ENCODE assay signal across 1 cellular context in genomic region chr10:89645742-89646172, GRCh38.
TF ChIP-seq lines count a peak whose summit lies in the region.

No MANE protein-coding gene starts in this region.

TF ChIP-seq in K562, 482 proteins besides CTCF, POLR2A, EP300 and RAD21 (continued from another document and continues in another):
- TF ChIP-seq SMARCE1 (IDR thresholded peaks at IDR 0.05) = no peak
- TF ChIP-seq ZNF717 (CRISPR knock-in tag; IDR thresholded peaks at IDR 0.05) = no peak
- TF ChIP-seq, protein P1, sequence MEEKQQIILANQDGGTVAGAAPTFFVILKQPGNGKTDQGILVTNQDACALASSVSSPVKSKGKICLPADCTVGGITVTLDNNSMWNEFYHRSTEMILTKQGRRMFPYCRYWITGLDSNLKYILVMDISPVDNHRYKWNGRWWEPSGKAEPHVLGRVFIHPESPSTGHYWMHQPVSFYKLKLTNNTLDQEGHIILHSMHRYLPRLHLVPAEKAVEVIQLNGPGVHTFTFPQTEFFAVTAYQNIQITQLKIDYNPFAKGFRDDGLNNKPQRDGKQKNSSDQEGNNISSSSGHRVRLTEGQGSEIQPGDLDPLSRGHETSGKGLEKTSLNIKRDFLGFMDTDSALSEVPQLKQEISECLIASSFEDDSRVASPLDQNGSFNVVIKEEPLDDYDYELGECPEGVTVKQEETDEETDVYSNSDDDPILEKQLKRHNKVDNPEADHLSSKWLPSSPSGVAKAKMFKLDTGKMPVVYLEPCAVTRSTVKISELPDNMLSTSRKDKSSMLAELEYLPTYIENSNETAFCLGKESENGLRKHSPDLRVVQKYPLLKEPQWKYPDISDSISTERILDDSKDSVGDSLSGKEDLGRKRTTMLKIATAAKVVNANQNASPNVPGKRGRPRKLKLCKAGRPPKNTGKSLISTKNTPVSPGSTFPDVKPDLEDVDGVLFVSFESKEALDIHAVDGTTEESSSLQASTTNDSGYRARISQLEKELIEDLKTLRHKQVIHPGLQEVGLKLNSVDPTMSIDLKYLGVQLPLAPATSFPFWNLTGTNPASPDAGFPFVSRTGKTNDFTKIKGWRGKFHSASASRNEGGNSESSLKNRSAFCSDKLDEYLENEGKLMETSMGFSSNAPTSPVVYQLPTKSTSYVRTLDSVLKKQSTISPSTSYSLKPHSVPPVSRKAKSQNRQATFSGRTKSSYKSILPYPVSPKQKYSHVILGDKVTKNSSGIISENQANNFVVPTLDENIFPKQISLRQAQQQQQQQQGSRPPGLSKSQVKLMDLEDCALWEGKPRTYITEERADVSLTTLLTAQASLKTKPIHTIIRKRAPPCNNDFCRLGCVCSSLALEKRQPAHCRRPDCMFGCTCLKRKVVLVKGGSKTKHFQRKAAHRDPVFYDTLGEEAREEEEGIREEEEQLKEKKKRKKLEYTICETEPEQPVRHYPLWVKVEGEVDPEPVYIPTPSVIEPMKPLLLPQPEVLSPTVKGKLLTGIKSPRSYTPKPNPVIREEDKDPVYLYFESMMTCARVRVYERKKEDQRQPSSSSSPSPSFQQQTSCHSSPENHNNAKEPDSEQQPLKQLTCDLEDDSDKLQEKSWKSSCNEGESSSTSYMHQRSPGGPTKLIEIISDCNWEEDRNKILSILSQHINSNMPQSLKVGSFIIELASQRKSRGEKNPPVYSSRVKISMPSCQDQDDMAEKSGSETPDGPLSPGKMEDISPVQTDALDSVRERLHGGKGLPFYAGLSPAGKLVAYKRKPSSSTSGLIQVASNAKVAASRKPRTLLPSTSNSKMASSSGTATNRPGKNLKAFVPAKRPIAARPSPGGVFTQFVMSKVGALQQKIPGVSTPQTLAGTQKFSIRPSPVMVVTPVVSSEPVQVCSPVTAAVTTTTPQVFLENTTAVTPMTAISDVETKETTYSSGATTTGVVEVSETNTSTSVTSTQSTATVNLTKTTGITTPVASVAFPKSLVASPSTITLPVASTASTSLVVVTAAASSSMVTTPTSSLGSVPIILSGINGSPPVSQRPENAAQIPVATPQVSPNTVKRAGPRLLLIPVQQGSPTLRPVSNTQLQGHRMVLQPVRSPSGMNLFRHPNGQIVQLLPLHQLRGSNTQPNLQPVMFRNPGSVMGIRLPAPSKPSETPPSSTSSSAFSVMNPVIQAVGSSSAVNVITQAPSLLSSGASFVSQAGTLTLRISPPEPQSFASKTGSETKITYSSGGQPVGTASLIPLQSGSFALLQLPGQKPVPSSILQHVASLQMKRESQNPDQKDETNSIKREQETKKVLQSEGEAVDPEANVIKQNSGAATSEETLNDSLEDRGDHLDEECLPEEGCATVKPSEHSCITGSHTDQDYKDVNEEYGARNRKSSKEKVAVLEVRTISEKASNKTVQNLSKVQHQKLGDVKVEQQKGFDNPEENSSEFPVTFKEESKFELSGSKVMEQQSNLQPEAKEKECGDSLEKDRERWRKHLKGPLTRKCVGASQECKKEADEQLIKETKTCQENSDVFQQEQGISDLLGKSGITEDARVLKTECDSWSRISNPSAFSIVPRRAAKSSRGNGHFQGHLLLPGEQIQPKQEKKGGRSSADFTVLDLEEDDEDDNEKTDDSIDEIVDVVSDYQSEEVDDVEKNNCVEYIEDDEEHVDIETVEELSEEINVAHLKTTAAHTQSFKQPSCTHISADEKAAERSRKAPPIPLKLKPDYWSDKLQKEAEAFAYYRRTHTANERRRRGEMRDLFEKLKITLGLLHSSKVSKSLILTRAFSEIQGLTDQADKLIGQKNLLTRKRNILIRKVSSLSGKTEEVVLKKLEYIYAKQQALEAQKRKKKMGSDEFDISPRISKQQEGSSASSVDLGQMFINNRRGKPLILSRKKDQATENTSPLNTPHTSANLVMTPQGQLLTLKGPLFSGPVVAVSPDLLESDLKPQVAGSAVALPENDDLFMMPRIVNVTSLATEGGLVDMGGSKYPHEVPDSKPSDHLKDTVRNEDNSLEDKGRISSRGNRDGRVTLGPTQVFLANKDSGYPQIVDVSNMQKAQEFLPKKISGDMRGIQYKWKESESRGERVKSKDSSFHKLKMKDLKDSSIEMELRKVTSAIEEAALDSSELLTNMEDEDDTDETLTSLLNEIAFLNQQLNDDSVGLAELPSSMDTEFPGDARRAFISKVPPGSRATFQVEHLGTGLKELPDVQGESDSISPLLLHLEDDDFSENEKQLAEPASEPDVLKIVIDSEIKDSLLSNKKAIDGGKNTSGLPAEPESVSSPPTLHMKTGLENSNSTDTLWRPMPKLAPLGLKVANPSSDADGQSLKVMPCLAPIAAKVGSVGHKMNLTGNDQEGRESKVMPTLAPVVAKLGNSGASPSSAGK (IDR thresholded peaks at IDR 0.05) = peak; percentile 37
- TF ChIP-seq NFIX (CRISPR knock-in tag; IDR thresholded peaks at IDR 0.05; ENCODE audit: low read depth) = no peak
- no peak for TF ChIP-seq STAG1 (CRISPR knock-in tag; IDR thresholded peaks at IDR 0.05; ENCODE audit: borderline replicate concordance)
- TF ChIP-seq NCOA1 (IDR thresholded peaks at IDR 0.05; ENCODE audit: low read depth) = no peak
- TF ChIP-seq PTBP1 (IDR thresholded peaks at IDR 0.05; ENCODE audit: low read depth, low read length) = no peak
- no peak for TF ChIP-seq ZNF143 (CRISPR knock-in tag; IDR thresholded peaks at IDR 0.05)
- TF ChIP-seq, protein P2, sequence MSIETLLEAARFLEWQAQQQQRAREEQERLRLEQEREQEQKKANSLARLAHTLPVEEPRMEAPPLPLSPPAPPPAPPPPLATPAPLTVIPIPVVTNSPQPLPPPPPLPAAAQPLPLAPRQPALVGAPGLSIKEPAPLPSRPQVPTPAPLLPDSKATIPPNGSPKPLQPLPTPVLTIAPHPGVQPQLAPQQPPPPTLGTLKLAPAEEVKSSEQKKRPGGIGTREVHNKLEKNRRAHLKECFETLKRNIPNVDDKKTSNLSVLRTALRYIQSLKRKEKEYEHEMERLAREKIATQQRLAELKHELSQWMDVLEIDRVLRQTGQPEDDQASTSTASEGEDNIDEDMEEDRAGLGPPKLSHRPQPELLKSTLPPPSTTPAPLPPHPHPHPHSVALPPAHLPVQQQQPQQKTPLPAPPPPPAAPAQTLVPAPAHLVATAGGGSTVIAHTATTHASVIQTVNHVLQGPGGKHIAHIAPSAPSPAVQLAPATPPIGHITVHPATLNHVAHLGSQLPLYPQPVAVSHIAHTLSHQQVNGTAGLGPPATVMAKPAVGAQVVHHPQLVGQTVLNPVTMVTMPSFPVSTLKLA (conservative IDR thresholded peaks at IDR 0.05) = peak; percentile 17 to 39; a peak in 1 of 4 replicates
- TF ChIP-seq HMG20A (CRISPR knock-in tag; conservative IDR thresholded peaks at IDR 0.05) = no peak
- TF ChIP-seq HEY1 (CRISPR knock-in tag; IDR thresholded peaks at IDR 0.05; ENCODE audit: borderline replicate concordance) = no peak
- TF ChIP-seq ZNF408 (CRISPR knock-in tag; IDR thresholded peaks at IDR 0.05; ENCODE audit: low read depth) = no peak
- peak; percentile 76 for TF ChIP-seq USF2 (CRISPR knock-in tag; IDR thresholded peaks at IDR 0.05)
- no peak for TF ChIP-seq ZNF134 (CRISPR knock-in tag; conservative IDR thresholded peaks at IDR 0.05)
- no peak for TF ChIP-seq STAT5B (CRISPR knock-in tag; IDR thresholded peaks at IDR 0.05)
- no peak for TF ChIP-seq ZNF79 (CRISPR knock-in tag; IDR thresholded peaks at IDR 0.05; ENCODE audit: low read depth)
- TF ChIP-seq ZNF436 (CRISPR knock-in tag; IDR thresholded peaks at IDR 0.05) = no peak
- TF ChIP-seq, protein P3, sequence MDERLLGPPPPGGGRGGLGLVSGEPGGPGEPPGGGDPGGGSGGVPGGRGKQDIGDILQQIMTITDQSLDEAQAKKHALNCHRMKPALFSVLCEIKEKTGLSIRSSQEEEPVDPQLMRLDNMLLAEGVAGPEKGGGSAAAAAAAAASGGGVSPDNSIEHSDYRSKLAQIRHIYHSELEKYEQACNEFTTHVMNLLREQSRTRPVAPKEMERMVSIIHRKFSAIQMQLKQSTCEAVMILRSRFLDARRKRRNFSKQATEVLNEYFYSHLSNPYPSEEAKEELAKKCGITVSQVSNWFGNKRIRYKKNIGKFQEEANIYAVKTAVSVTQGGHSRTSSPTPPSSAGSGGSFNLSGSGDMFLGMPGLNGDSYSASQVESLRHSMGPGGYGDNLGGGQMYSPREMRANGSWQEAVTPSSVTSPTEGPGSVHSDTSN (CRISPR knock-in tag; IDR thresholded peaks at IDR 0.05; ENCODE audit: low read depth) = no peak
- TF ChIP-seq, protein P3 (tag; conservative IDR thresholded peaks at IDR 0.05; ENCODE audit: low read depth) = no peak
- no peak for TF ChIP-seq SMAD2 (IDR thresholded peaks at IDR 0.05; ENCODE audit: low read depth, low read length)
- TF ChIP-seq SAFB (IDR thresholded peaks at IDR 0.05; ENCODE audit: borderline replicate concordance, low read depth, low read length) = no peak
- TF ChIP-seq TCF7L2 (IDR thresholded peaks at IDR 0.05; ENCODE audit: low read depth, low read length) = no peak
- TF ChIP-seq CHD1 (IDR thresholded peaks at IDR 0.05; ENCODE audit: low read length) = no peak
- TF ChIP-seq TEAD1 (CRISPR knock-in tag; IDR thresholded peaks at IDR 0.05) = no peak
- no peak for TF ChIP-seq PPARD (CRISPR knock-in tag; IDR thresholded peaks at IDR 0.05)
- peak; percentile 40; the same call in 1 of the 2 replicates for TF ChIP-seq EP400 (IDR thresholded peaks at IDR 0.05)
- no peak for TF ChIP-seq FOXK1 (CRISPR knock-in tag; IDR thresholded peaks at IDR 0.05; ENCODE audit: borderline replicate concordance)
- no peak for TF ChIP-seq SP1 (CRISPR knock-in tag; IDR thresholded peaks at IDR 0.05)
- no peak for TF ChIP-seq HDGF (IDR thresholded peaks at IDR 0.05)
- TF ChIP-seq, protein P4, sequence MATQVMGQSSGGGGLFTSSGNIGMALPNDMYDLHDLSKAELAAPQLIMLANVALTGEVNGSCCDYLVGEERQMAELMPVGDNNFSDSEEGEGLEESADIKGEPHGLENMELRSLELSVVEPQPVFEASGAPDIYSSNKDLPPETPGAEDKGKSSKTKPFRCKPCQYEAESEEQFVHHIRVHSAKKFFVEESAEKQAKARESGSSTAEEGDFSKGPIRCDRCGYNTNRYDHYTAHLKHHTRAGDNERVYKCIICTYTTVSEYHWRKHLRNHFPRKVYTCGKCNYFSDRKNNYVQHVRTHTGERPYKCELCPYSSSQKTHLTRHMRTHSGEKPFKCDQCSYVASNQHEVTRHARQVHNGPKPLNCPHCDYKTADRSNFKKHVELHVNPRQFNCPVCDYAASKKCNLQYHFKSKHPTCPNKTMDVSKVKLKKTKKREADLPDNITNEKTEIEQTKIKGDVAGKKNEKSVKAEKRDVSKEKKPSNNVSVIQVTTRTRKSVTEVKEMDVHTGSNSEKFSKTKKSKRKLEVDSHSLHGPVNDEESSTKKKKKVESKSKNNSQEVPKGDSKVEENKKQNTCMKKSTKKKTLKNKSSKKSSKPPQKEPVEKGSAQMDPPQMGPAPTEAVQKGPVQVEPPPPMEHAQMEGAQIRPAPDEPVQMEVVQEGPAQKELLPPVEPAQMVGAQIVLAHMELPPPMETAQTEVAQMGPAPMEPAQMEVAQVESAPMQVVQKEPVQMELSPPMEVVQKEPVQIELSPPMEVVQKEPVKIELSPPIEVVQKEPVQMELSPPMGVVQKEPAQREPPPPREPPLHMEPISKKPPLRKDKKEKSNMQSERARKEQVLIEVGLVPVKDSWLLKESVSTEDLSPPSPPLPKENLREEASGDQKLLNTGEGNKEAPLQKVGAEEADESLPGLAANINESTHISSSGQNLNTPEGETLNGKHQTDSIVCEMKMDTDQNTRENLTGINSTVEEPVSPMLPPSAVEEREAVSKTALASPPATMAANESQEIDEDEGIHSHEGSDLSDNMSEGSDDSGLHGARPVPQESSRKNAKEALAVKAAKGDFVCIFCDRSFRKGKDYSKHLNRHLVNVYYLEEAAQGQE (CRISPR knock-in tag; IDR thresholded peaks at IDR 0.05; ENCODE audit: low read depth) = no peak
- TF ChIP-seq ZKSCAN3 (CRISPR knock-in tag; IDR thresholded peaks at IDR 0.05) = no peak
- TF ChIP-seq, protein P5, sequence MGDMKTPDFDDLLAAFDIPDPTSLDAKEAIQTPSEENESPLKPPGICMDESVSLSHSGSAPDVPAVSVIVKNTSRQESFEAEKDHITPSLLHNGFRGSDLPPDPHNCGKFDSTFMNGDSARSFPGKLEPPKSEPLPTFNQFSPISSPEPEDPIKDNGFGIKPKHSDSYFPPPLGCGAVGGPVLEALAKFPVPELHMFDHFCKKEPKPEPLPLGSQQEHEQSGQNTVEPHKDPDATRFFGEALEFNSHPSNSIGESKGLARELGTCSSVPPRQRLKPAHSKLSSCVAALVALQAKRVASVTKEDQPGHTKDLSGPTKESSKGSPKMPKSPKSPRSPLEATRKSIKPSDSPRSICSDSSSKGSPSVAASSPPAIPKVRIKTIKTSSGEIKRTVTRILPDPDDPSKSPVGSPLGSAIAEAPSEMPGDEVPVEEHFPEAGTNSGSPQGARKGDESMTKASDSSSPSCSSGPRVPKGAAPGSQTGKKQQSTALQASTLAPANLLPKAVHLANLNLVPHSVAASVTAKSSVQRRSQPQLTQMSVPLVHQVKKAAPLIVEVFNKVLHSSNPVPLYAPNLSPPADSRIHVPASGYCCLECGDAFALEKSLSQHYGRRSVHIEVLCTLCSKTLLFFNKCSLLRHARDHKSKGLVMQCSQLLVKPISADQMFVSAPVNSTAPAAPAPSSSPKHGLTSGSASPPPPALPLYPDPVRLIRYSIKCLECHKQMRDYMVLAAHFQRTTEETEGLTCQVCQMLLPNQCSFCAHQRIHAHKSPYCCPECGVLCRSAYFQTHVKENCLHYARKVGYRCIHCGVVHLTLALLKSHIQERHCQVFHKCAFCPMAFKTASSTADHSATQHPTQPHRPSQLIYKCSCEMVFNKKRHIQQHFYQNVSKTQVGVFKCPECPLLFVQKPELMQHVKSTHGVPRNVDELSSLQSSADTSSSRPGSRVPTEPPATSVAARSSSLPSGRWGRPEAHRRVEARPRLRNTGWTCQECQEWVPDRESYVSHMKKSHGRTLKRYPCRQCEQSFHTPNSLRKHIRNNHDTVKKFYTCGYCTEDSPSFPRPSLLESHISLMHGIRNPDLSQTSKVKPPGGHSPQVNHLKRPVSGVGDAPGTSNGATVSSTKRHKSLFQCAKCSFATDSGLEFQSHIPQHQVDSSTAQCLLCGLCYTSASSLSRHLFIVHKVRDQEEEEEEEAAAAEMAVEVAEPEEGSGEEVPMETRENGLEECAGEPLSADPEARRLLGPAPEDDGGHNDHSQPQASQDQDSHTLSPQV (IDR thresholded peaks at IDR 0.05) = 0 out of 2 replicates have a peak, but pooled peaks have one; percentile 21
- no peak for TF ChIP-seq PREB (CRISPR knock-in tag; IDR thresholded peaks at IDR 0.05)
- no peak for TF ChIP-seq EHMT2 (IDR thresholded peaks at IDR 0.05)
